In the genomic region with DNA sequence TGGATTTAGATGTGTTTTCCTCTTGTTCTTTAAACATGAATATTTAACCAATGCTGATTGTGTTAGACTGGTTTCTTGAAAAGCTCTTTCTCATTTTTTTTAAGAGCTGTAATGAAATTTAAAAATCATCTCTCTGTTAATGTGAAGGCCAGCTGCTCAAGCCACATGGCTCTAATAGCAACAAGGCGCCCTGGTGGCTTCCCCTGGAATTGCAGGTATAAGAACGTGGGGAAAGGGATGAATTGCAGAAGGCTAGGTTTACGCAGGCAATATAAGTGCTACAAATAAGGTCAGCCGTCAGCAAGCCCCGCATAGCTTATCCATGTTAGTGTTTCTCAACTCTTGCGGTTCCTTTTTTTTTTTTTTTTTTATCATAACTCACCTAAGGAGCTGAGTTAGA, we compare ENCODE assay signal across 10 cellular contexts.
DNase-seq lines count a peak whose midpoint lies in the region; ATAC-seq, FAIRE-seq and TF ChIP-seq lines count a peak whose summit lies in the region.
"Had no signal": no experiment of that assay in that cellular context is flagged by ENCODE, and none has a peak within 500 bp of the region (broad histone marks: within the 10 kb centered on the region; RNA-seq: fewer than 3 reads in every experiment).

No MANE protein-coding gene starts in this region.

- DNase-seq in DMS53 (lab: John Stamatoyannopoulos, UW) (peak; percentile 35), DMS53 treated with DMSO at 0.1 percent for 48 hours (lab: John Stamatoyannopoulos, UW; ENCODE audit: unreplicated experiment) (no peak), H54 (ENCODE audit: insufficient read length, low spot score) (peak; percentile 2), SK-N-DZ (ENCODE audit: low spot score) (peak; percentile 17), kidney tubule cell (ENCODE audit: low spot score) (peak; percentile 29), substantia nigra (lab: John Stamatoyannopoulos, UW) (no peak)
- DNase-seq in NK-92 treated with Interleukin-12 subunit alpha and Interleukin-12 subunit beta, amount 100 ng/mL, for 24 hours (lab: John Stamatoyannopoulos, UW): no peak
- DNase-seq: naive B cell had no signal

- ATAC-seq in HG03045 (IDR thresholded peaks at IDR 0.05; ENCODE audit: unreplicated experiment): no peak

- TF ChIP-seq POLR2A in H54 (IDR thresholded peaks at IDR 0.05; ENCODE audit: low read depth, low read length): no peak

- FAIRE-seq in H54 (lab: Jason Lieb, UNC): no peak
- FAIRE-seq: A549 had no signal

- H3K27ac ChIP-seq in substantia nigra (ENCODE audit: low read depth, low read length, poor library complexity, severe bottlenecking): no peak overlapping the region
- H3K27ac ChIP-seq: A549 had no signal

Comparison
In these comparisons a context has a peak if more than half of its experiments do, and no peak if none do; other contexts are left out.
1. DNase-seq: peak in DMS53 (single experiment), H54 (single experiment), SK-N-DZ (single experiment) and kidney tubule cell (single experiment); none in DMS53 treated with DMSO at 0.1 percent for 48 hours (single experiment), NK-92 treated with Interleukin-12 subunit alpha and Interleukin-12 subunit beta, amount 100 ng/mL, for 24 hours (single experiment) and substantia nigra (0 of 49).